ENCODE assay signal across 1 cellular context in the genomic region with DNA sequence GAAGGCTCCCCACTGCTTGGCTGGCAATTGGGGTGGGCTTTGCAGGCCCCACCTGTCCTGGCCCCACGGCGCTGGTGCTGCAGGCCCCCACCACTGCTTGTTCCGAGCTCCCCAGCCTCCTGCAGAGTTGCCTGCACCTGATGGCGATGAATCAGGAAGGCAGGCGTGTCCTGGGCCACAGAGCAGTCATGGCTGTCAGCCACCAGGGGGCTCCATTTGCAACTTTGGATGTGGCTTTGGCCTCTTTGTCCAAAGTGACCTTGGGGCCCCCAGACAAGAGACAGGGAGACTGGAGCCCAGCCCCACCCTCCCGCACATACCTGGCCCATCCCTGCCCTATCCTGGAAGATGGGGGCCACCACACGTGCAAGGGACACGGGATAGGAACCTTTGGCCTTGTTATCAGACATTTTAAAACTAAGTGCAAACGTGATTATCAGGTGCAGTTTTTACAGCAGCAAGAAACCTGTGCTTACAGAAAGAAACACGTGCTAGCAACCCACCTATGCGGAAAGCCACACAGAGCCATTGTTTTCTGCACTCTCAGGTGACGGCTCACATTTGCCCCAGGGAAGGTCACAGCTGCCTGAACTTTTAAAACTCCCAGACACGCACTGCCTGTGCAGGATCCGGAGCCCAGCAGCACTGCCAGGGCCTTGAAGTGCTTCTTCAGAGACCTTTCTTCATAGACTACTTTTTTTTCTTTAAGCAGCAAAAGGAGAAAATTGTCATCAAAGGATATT.
A peak's percentile ranks its signal among the peaks of the same experiment; 100 is the strongest.
TF ChIP-seq lines count a peak whose summit lies in the region.

A gene with protein sequence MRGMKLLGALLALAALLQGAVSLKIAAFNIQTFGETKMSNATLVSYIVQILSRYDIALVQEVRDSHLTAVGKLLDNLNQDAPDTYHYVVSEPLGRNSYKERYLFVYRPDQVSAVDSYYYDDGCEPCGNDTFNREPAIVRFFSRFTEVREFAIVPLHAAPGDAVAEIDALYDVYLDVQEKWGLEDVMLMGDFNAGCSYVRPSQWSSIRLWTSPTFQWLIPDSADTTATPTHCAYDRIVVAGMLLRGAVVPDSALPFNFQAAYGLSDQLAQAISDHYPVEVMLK (plus strand): TSS at position 443 of the 743 bp plus-strand sequence. CDS start 683 bp downstream, outside the sequence.

TF ChIP-seq in K562, 482 proteins besides CTCF, POLR2A, EP300 and RAD21 (continued from another document and continues in another):
- TF ChIP-seq, protein P1, sequence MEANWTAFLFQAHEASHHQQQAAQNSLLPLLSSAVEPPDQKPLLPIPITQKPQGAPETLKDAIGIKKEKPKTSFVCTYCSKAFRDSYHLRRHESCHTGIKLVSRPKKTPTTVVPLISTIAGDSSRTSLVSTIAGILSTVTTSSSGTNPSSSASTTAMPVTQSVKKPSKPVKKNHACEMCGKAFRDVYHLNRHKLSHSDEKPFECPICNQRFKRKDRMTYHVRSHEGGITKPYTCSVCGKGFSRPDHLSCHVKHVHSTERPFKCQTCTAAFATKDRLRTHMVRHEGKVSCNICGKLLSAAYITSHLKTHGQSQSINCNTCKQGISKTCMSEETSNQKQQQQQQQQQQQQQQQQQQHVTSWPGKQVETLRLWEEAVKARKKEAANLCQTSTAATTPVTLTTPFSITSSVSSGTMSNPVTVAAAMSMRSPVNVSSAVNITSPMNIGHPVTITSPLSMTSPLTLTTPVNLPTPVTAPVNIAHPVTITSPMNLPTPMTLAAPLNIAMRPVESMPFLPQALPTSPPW (CRISPR knock-in tag; IDR thresholded peaks at IDR 0.05), result peak; percentile 29; the same call in 1 of the 2 replicates
- TF ChIP-seq ZNF717 (CRISPR knock-in tag; IDR thresholded peaks at IDR 0.05) (no peak), NFIX (CRISPR knock-in tag; IDR thresholded peaks at IDR 0.05; ENCODE audit: low read depth) (no peak), CHD1 (IDR thresholded peaks at IDR 0.05; ENCODE audit: low read length) (no peak), RBM14 (IDR thresholded peaks at IDR 0.05; ENCODE audit: borderline replicate concordance, insufficient read depth, low read depth, low read length) (no peak), SRF (CRISPR knock-in tag; IDR thresholded peaks at IDR 0.05) (no peak), FOXA1 (IDR thresholded peaks at IDR 0.05; ENCODE audit: borderline replicate concordance) (no peak), SLC30A9 (CRISPR knock-in tag; IDR thresholded peaks at IDR 0.05) (no peak), L3MBTL2 (IDR thresholded peaks at IDR 0.05) (no peak), KLF10 (CRISPR knock-in tag; IDR thresholded peaks at IDR 0.05) (no peak), LARP7 (IDR thresholded peaks at IDR 0.05) (no peak), ZKSCAN1 (IDR thresholded peaks at IDR 0.05; ENCODE audit: low read depth, low read length) (no peak), EHMT2 (IDR thresholded peaks at IDR 0.05) (no peak), ZBTB1 (CRISPR knock-in tag; IDR thresholded peaks at IDR 0.05; ENCODE audit: borderline replicate concordance, low read depth) (no peak), POLR2G (IDR thresholded peaks at IDR 0.05; ENCODE audit: low read depth, low read length) (peak; percentile 69), U2AF1 (optimal IDR thresholded peaks at IDR 0.05; ENCODE audit: low read depth, low read length) (no peak), SMAD1 (IDR thresholded peaks at IDR 0.05; ENCODE audit: low read depth, low read length, partially characterized antibody) (no peak), OTX1 (CRISPR knock-in tag; IDR thresholded peaks at IDR 0.05) (no peak), CEBPB (tag; IDR thresholded peaks at IDR 0.05) (no peak), POLR2AphosphoS5 (IDR thresholded peaks at IDR 0.05; ENCODE audit: control insufficient read depth, insufficient read depth, low read depth, low read length) (no peak), HCFC1 (IDR thresholded peaks at IDR 0.05; ENCODE audit: low read depth, low read length) (0 out of 2 replicates have a peak, but pooled peaks have one; percentile 48), LCOR (CRISPR knock-in tag; IDR thresholded peaks at IDR 0.05) (no peak), PTTG1 (tag; IDR thresholded peaks at IDR 0.05; ENCODE audit: low read depth) (no peak), RB1 (IDR thresholded peaks at IDR 0.05; ENCODE audit: low read depth) (0 out of 2 replicates have a peak, but pooled peaks have one; percentile 29), PYGO2 (tag; IDR thresholded peaks at IDR 0.05) (no peak), NFXL1 (CRISPR knock-in tag; IDR thresholded peaks at IDR 0.05) (no peak), ZNF75A (CRISPR knock-in tag; IDR thresholded peaks at IDR 0.05) (no peak), HMGN3 (IDR thresholded peaks at IDR 0.05; ENCODE audit: borderline replicate concordance, extremely low read depth, insufficient read length, low read depth, low read length) (no peak), MYBL2 (IDR thresholded peaks at IDR 0.05; ENCODE audit: low read depth) (no peak), MYBL2 (CRISPR knock-in tag; IDR thresholded peaks at IDR 0.05; ENCODE audit: borderline replicate concordance) (no peak), RBM25 (IDR thresholded peaks at IDR 0.05; ENCODE audit: low read depth, low read length, severe bottlenecking) (no peak), PHF8 (IDR thresholded peaks at IDR 0.05; ENCODE audit: borderline replicate concordance, low read length) (no peak), ELF1 (tag; IDR thresholded peaks at IDR 0.05) (no peak), TAF1 (IDR thresholded peaks at IDR 0.05; ENCODE audit: control insufficient read depth, extremely low read depth, insufficient read depth, low read length, severe bottlenecking) (no peak), ZC3H8 (IDR thresholded peaks at IDR 0.05) (no peak), ZFP1 (CRISPR knock-in tag; IDR thresholded peaks at IDR 0.05) (no peak), BHLHE40 (IDR thresholded peaks at IDR 0.05; ENCODE audit: low read length) (peak; percentile 34; the same call in 1 of the 2 replicates), THRAP3 (IDR thresholded peaks at IDR 0.05; ENCODE audit: borderline replicate concordance) (no peak), SMAD4 (CRISPR knock-in tag; conservative IDR thresholded peaks at IDR 0.05) (no peak), ZNF583 (CRISPR knock-in tag; IDR thresholded peaks at IDR 0.05) (no peak), CREB1 (IDR thresholded peaks at IDR 0.05) (no peak), CREB1 (CRISPR knock-in tag; IDR thresholded peaks at IDR 0.05) (no peak), PHB (CRISPR knock-in tag; IDR thresholded peaks at IDR 0.05) (no peak)
- TF ChIP-seq, protein P2, sequence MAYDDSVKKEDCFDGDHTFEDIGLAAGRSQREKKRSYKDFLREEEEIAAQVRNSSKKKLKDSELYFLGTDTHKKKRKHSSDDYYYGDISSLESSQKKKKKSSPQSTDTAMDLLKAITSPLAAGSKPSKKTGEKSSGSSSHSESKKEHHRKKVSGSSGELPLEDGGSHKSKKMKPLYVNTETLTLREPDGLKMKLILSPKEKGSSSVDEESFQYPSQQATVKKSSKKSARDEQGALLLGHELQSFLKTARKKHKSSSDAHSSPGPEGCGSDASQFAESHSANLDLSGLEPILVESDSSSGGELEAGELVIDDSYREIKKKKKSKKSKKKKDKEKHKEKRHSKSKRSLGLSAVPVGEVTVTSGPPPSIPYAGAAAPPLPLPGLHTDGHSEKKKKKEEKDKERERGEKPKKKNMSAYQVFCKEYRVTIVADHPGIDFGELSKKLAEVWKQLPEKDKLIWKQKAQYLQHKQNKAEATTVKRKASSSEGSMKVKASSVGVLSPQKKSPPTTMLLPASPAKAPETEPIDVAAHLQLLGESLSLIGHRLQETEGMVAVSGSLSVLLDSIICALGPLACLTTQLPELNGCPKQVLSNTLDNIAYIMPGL (CRISPR knock-in tag; IDR thresholded peaks at IDR 0.05), result no peak
- TF ChIP-seq, protein P3, sequence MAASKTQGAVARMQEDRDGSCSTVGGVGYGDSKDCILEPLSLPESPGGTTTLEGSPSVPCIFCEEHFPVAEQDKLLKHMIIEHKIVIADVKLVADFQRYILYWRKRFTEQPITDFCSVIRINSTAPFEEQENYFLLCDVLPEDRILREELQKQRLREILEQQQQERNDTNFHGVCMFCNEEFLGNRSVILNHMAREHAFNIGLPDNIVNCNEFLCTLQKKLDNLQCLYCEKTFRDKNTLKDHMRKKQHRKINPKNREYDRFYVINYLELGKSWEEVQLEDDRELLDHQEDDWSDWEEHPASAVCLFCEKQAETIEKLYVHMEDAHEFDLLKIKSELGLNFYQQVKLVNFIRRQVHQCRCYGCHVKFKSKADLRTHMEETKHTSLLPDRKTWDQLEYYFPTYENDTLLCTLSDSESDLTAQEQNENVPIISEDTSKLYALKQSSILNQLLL (CRISPR knock-in tag; IDR thresholded peaks at IDR 0.05; ENCODE audit: borderline replicate concordance), result no peak
- TF ChIP-seq, protein P4, sequence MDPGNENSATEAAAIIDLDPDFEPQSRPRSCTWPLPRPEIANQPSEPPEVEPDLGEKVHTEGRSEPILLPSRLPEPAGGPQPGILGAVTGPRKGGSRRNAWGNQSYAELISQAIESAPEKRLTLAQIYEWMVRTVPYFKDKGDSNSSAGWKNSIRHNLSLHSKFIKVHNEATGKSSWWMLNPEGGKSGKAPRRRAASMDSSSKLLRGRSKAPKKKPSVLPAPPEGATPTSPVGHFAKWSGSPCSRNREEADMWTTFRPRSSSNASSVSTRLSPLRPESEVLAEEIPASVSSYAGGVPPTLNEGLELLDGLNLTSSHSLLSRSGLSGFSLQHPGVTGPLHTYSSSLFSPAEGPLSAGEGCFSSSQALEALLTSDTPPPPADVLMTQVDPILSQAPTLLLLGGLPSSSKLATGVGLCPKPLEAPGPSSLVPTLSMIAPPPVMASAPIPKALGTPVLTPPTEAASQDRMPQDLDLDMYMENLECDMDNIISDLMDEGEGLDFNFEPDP (CRISPR knock-in tag; IDR thresholded peaks at IDR 0.05), result no peak
- TF ChIP-seq, protein P5, sequence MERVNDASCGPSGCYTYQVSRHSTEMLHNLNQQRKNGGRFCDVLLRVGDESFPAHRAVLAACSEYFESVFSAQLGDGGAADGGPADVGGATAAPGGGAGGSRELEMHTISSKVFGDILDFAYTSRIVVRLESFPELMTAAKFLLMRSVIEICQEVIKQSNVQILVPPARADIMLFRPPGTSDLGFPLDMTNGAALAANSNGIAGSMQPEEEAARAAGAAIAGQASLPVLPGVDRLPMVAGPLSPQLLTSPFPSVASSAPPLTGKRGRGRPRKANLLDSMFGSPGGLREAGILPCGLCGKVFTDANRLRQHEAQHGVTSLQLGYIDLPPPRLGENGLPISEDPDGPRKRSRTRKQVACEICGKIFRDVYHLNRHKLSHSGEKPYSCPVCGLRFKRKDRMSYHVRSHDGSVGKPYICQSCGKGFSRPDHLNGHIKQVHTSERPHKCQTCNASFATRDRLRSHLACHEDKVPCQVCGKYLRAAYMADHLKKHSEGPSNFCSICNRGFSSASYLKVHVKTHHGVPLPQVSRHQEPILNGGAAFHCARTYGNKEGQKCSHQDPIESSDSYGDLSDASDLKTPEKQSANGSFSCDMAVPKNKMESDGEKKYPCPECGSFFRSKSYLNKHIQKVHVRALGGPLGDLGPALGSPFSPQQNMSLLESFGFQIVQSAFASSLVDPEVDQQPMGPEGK (CRISPR knock-in tag; IDR thresholded peaks at IDR 0.05; ENCODE audit: borderline replicate concordance), result no peak
- TF ChIP-seq, protein P6, sequence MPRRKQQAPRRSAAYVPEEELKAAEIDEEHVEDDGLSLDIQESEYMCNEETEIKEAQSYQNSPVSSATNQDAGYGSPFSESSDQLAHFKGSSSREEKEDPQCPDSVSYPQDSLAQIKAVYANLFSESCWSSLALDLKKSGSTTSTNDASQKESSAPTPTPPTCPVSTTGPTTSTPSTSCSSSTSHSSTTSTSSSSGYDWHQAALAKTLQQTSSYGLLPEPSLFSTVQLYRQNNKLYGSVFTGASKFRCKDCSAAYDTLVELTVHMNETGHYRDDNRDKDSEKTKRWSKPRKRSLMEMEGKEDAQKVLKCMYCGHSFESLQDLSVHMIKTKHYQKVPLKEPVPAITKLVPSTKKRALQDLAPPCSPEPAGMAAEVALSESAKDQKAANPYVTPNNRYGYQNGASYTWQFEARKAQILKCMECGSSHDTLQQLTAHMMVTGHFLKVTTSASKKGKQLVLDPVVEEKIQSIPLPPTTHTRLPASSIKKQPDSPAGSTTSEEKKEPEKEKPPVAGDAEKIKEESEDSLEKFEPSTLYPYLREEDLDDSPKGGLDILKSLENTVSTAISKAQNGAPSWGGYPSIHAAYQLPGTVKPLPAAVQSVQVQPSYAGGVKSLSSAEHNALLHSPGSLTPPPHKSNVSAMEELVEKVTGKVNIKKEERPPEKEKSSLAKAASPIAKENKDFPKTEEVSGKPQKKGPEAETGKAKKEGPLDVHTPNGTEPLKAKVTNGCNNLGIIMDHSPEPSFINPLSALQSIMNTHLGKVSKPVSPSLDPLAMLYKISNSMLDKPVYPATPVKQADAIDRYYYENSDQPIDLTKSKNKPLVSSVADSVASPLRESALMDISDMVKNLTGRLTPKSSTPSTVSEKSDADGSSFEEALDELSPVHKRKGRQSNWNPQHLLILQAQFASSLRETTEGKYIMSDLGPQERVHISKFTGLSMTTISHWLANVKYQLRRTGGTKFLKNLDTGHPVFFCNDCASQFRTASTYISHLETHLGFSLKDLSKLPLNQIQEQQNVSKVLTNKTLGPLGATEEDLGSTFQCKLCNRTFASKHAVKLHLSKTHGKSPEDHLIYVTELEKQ (CRISPR knock-in tag; IDR thresholded peaks at IDR 0.05), result no peak
- TF ChIP-seq, protein P7, sequence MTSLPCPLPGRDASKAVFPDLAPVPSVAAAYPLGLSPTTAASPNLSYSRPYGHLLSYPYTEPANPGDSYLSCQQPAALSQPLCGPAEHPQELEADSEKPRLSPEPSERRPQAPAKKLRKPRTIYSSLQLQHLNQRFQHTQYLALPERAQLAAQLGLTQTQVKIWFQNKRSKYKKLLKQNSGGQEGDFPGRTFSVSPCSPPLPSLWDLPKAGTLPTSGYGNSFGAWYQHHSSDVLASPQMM (CRISPR knock-in tag; IDR thresholded peaks at IDR 0.05), result no peak
- TF ChIP-seq, protein P8, sequence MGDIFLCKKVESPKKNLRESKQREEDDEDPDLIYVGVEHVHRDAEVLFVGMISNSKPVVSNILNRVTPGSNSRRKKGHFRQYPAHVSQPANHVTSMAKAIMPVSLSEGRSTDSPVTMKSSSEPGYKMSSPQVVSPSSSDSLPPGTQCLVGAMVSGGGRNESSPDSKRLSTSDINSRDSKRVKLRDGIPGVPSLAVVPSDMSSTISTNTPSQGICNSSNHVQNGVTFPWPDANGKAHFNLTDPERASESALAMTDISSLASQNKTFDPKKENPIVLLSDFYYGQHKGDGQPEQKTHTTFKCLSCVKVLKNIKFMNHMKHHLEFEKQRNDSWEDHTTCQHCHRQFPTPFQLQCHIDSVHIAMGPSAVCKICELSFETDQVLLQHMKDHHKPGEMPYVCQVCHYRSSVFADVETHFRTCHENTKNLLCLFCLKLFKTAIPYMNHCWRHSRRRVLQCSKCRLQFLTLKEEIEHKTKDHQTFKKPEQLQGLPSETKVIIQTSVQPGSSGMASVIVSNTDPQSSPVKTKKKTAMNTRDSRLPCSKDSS (IDR thresholded peaks at IDR 0.05; ENCODE audit: low read depth, partially characterized antibody), result no peak
- TF ChIP-seq, protein P9, sequence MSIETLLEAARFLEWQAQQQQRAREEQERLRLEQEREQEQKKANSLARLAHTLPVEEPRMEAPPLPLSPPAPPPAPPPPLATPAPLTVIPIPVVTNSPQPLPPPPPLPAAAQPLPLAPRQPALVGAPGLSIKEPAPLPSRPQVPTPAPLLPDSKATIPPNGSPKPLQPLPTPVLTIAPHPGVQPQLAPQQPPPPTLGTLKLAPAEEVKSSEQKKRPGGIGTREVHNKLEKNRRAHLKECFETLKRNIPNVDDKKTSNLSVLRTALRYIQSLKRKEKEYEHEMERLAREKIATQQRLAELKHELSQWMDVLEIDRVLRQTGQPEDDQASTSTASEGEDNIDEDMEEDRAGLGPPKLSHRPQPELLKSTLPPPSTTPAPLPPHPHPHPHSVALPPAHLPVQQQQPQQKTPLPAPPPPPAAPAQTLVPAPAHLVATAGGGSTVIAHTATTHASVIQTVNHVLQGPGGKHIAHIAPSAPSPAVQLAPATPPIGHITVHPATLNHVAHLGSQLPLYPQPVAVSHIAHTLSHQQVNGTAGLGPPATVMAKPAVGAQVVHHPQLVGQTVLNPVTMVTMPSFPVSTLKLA (conservative IDR thresholded peaks at IDR 0.05), result no peak
